Comparison of ENCODE assay signal across 11 cellular contexts in genomic region chr20:14829897-14830296, GRCh38.
A peak's percentile ranks its signal among the peaks of the same experiment; 100 is the strongest.
DNase-seq lines count a peak whose midpoint lies in the region; ATAC-seq and TF ChIP-seq lines count a peak whose summit lies in the region.
"Had no signal": no experiment of that assay in that cellular context is flagged by ENCODE, and none has a peak within 500 bp of the region (broad histone marks: within the 10 kb centered on the region; RNA-seq: fewer than 3 reads in every experiment).

No MANE protein-coding gene starts in this region.

- no peak for TF ChIP-seq CTCF in chondrocyte (IDR thresholded peaks at IDR 0.05)

- no peaks in the 10 kb centered on the region for H3K9me3 Mint-ChIP-seq in chondrocyte (ENCODE audit: low read depth)

- no peaks in the 10 kb centered on the region for H3K4me1 Mint-ChIP-seq in chondrocyte (ENCODE audit: low read depth)

- H3K27me3 Mint-ChIP-seq in chondrocyte (ENCODE audit: low read depth), result no peaks in the 10 kb centered on the region

- H3K27ac Mint-ChIP-seq in chondrocyte (ENCODE audit: unreplicated experiment), result no peak overlapping the region

- ATAC-seq in GM18508 (IDR thresholded peaks at IDR 0.05; ENCODE audit: insufficient read depth, unreplicated experiment) (peak; percentile 45), GM21515 (IDR thresholded peaks at IDR 0.05; ENCODE audit: unreplicated experiment) (peak; percentile 44), HG03159 (IDR thresholded peaks at IDR 0.05; ENCODE audit: unreplicated experiment) (peak; percentile 58)

- H3K4me3 Mint-ChIP-seq in chondrocyte (ENCODE audit: unreplicated experiment), result no peak overlapping the region

- H3K36me3 Mint-ChIP-seq in chondrocyte (ENCODE audit: low read depth), result no peaks in the 10 kb centered on the region

- DNase-seq in NCI-H345 (lab: John Stamatoyannopoulos, UW), result peak; percentile 48
- DNase-seq in chondrocyte (ENCODE audit: low spot score), result no peak
- DNase-seq in AG20443 (ENCODE audit: low spot score), result no peak
- DNase-seq in HuH-7.5 (ENCODE audit: low spot score), result no peak
- no peak for DNase-seq in stimulated activated CD4-positive, alpha-beta T cell treated with anti-CD3 and anti-CD28 coated beads, Interleukin-2, amount 100 ng/mL, for 48 hours
- DNase-seq: activated CD4-positive, alpha-beta T cell treated with anti-CD3 and anti-CD28 coated beads, Interleukin-2, amount 50 U/mL, for 1 hour; left ventricle myocardium inferior; RPMI8226 had no signal
